Comparison of ENCODE assay signal across 13 cellular contexts in genomic region chr18:55064760-55065159, GRCh38.
A peak's percentile ranks its signal among the peaks of the same experiment; 100 is the strongest.
DNase-seq lines count a peak whose midpoint lies in the region; ATAC-seq and TF ChIP-seq lines count a peak whose summit lies in the region.
"Had no signal": no experiment of that assay in that cellular context is flagged by ENCODE, and none has a peak within 500 bp of the region (broad histone marks: within the 10 kb centered on the region; RNA-seq: fewer than 3 reads in every experiment).

No MANE protein-coding gene starts in this region.

- DNase-seq in OCI-M1 (lab: John Stamatoyannopoulos, UW) (peak; percentile 24), omental fat pad (ENCODE audit: low spot score) (no peak)
- no peak for DNase-seq in stimulated activated CD4-positive, alpha-beta T cell treated with anti-CD3 and anti-CD28 coated beads, Interleukin-4, amount 100 ng/mL, for 1 hour
- DNase-seq in activated CD4-positive, alpha-beta T cell treated with anti-CD3 and anti-CD28 coated beads, Interleukin-2, amount 50 U/mL, for 48 hours: no peak
- DNase-seq in activated T-cell treated with anti-CD3 and anti-CD28 coated beads, Interleukin-2, amount 50 U/mL, for 48 hours: no peak
- DNase-seq: activated T-cell treated with anti-CD3 and anti-CD28 coated beads for 4 hours; H7; spleen; stimulated activated CD8-positive, alpha-beta memory T cell treated with anti-CD3 and anti-CD28 coated beads, Interleukin-4, amount 100 ng/mL, for 48 hours had no signal

- ATAC-seq in GM18858 (IDR thresholded peaks at IDR 0.05; ENCODE audit: unreplicated experiment) (peak; percentile 60), GM21528 (IDR thresholded peaks at IDR 0.05; ENCODE audit: low FRiP score, unreplicated experiment) (peak; percentile 75), HG03064 (IDR thresholded peaks at IDR 0.05; ENCODE audit: low read depth, unreplicated experiment) (peak; percentile 67), omental fat pad (ENCODE audit: low FRiP score) (no peak)
- ATAC-seq: left lobe of liver had no signal

- no peak for TF ChIP-seq CTCF in omental fat pad (IDR thresholded peaks at IDR 0.05)
